21 cellular contexts compared by ENCODE assay signal in the genomic region with DNA sequence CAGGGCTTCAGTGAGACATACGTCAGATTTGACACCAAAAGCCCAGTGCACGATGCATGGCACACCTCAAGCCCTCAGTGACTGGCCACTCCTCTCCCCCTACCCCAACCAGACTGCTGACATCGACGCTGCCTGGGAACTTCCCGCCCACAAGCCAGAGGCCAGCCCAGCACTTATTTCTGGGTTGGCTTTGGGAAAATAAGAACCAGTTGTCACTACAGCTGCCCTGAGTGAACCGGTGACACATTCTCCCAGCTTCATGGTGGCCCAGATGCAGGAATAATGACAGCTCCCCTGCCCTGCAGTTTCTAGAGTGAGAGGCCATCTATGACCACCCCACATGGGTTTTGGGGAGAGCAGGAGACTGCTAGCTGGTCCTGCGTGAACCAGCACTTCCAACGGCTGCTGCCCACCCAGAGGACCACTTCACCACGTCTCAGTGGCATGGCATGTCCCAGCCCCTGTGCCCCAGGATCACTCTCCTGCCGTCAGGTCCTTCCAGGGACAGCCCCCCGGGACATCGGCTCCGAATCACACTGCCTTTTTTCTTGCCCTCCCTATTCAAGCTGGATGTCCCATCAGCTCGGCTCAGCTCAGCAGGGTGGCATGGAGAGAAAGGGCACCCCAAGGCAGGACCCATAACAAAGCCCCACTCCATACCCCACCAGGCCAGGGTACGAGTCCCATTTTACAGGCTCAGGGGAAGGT. TPM values are rescaled to one million over a fixed set of nuclear protein-coding genes. Genes with fewer than 3 reads are reported as not detected.
DNase-seq lines count a peak whose midpoint lies in the region; ATAC-seq and TF ChIP-seq lines count a peak whose summit lies in the region.
"Had no signal": no experiment of that assay in that cellular context is flagged by ENCODE, and none has a peak within 500 bp of the region (broad histone marks: within the 10 kb centered on the region; RNA-seq: fewer than 3 reads in every experiment).

No MANE protein-coding gene starts in this region.

- DNase-seq in Calu3: no peak
- no peak for DNase-seq in T-helper 17 cell
- DNase-seq in left kidney (ENCODE audit: low read depth, low spot score): peak; percentile 37
- peak; percentile 53 for DNase-seq in sciatic nerve (ENCODE audit: low spot score)
- no peak for DNase-seq in activated CD8-positive, alpha-beta T cell treated with anti-CD3 and anti-CD28 coated beads, Interleukin-2, amount 10 ng/mL, durations not matched to agents 7 days and 5 days
- DNase-seq in activated effector memory CD4-positive, alpha-beta T cell treated with anti-CD3 and anti-CD28 coated beads, Interleukin-2, amount 50 U/mL, for 16 hours: no peak
- no peak for DNase-seq in brain microvascular endothelial cell
- DNase-seq: activated CD4-positive, CD25-positive, alpha-beta regulatory T cell treated with anti-CD3 and anti-CD28 coated beads, Interleukin-2, amount 50 U/mL, for 72 hours; HFFc6; hippocampal formation; MM.1S; NCI-H1436 treated with DMSO at 0.1 percent for 48 hours; NCI-H2171; NCI-H526 treated with DMSO at 0.1 percent for 48 hours; stimulated activated CD4-positive, alpha-beta T cell treated with anti-CD3 and anti-CD28 coated beads, Interleukin-4, amount 100 ng/mL, for 24 hours; uterus had no signal

- ATAC-seq in T-helper 17 cell: no peak
- no peak for ATAC-seq in sciatic nerve
- ATAC-seq in activated CD8-positive, alpha-beta T cell treated with anti-CD3 and anti-CD28 coated beads, Interleukin-2, amount 10 ng/mL, durations not matched to agents 7 days and 5 days: no peak
- no peak for ATAC-seq in GM19463 (IDR thresholded peaks at IDR 0.05; ENCODE audit: unreplicated experiment)

- CTCF ChIA-PET in Calu3 (lab: Charles Lee): interaction anchor here (0.5 kb wide), 1 partner anchor 136 kb away, joined by 3 read pairs; no protein-coding TSS in a partner anchor
- CTCF ChIA-PET in activated CD8-positive, alpha-beta T cell treated with anti-CD3 and anti-CD28 coated beads, Interleukin-2, amount 10 ng/mL, durations not matched to agents 7 days and 5 days (lab: Charles Lee): no interaction called here

- H3K4me1 Mint-ChIP-seq in Calu3 (ENCODE audit: low read depth, unreplicated experiment) (peaks cover 29% of the 10 kb centered on the region), T-helper 17 cell (peaks cover 16% of the 10 kb centered on the region)
- no peaks in the 10 kb centered on the region for H3K4me1 Mint-ChIP-seq in activated CD8-positive, alpha-beta T cell treated with anti-CD3 and anti-CD28 coated beads, Interleukin-2, amount 10 ng/mL, durations not matched to agents 7 days and 5 days (ENCODE audit: low read depth)
- H3K4me1 Mint-ChIP-seq: CD14-positive monocyte had no signal

- H3K4me3 Mint-ChIP-seq in Calu3 (ENCODE audit: low read depth, unreplicated experiment) (no peak overlapping the region), T-helper 17 cell (no peak overlapping the region)
- no peak overlapping the region for H3K4me3 Mint-ChIP-seq in activated CD8-positive, alpha-beta T cell treated with anti-CD3 and anti-CD28 coated beads, Interleukin-2, amount 10 ng/mL, durations not matched to agents 7 days and 5 days
- H3K4me3 Mint-ChIP-seq: activated naive CD8-positive, alpha-beta T cell; activated T-helper 1 cell treated with anti-CD3 and anti-CD28 coated beads, Interleukin-12 subunit alpha, Interleukin-12 subunit beta, Interleukin-2, Interleukin-4 antibody, amounts not matched to agents 30 ng/mL and 10 ng/mL and 1 ng/mL, durations not matched to agents 14 hours and 24 hours and 36 hours; CD14-positive monocyte; HFFc6 had no signal

- POLR2A ChIA-PET in activated CD8-positive, alpha-beta T cell treated with anti-CD3 and anti-CD28 coated beads, Interleukin-2, amount 10 ng/mL, durations not matched to agents 7 days and 5 days (lab: Charles Lee): interaction anchor here (0.7 kb wide), 1 partner anchor 13 kb away, joined by 3 read pairs; no protein-coding TSS in a partner anchor

- peaks cover 87% of the 10 kb centered on the region for H3K36me3 Mint-ChIP-seq in Calu3 (ENCODE audit: insufficient read depth, unreplicated experiment)
- peaks cover 16% of the 10 kb centered on the region for H3K36me3 Mint-ChIP-seq in T-helper 17 cell (ENCODE audit: low read depth)
- H3K36me3 Mint-ChIP-seq in activated CD8-positive, alpha-beta T cell treated with anti-CD3 and anti-CD28 coated beads, Interleukin-2, amount 10 ng/mL, durations not matched to agents 7 days and 5 days (ENCODE audit: low read depth): peaks cover 39% of the 10 kb centered on the region

- H3K36me3 ChIP-seq in brain microvascular endothelial cell (replicated peaks): peaks cover 45% of the 10 kb centered on the region
- H3K36me3 ChIP-seq: uterus had no signal

- in situ Hi-C loops in brain microvascular endothelial cell (cut with HindIII; ENCODE audit: low pct_ligation_motif_present, low sequenced_read_pairs): no loop called here

- no TSS peak for BruUV-seq in Calu3 (replicated peaks; lab: Mats Ljungman, UMichigan)

- no peaks in the 10 kb centered on the region for H3K9me3 ChIP-seq in T-helper 17 cell (ENCODE audit: control insufficient read depth, low read length, poor library complexity, severe bottlenecking)
- H3K9me3 ChIP-seq: prostate gland, uterus had no signal

- H3K27me3 Mint-ChIP-seq in Calu3 (ENCODE audit: unreplicated experiment) (no peaks in the 10 kb centered on the region), T-helper 17 cell (no peaks in the 10 kb centered on the region)
- H3K27me3 Mint-ChIP-seq in activated CD8-positive, alpha-beta T cell treated with anti-CD3 and anti-CD28 coated beads, Interleukin-2, amount 10 ng/mL, durations not matched to agents 7 days and 5 days (ENCODE audit: low read depth): no peaks in the 10 kb centered on the region
- H3K27me3 Mint-ChIP-seq: activated naive CD8-positive, alpha-beta T cell had no signal

- no peak for TF ChIP-seq CTCF in Calu3 (IDR thresholded peaks at IDR 0.05; ENCODE audit: unreplicated experiment)
- TF ChIP-seq CTCF in brain microvascular endothelial cell (IDR thresholded peaks at IDR 0.05; ENCODE audit: low read depth, low read length, missing control alignments): no peak

- H3K4me3 ChIP-seq in brain microvascular endothelial cell (ENCODE audit: low read depth, low read length): no peak overlapping the region
- H3K4me3 ChIP-seq: prostate gland, uterus had no signal

- H3K27me3 ChIP-seq in brain microvascular endothelial cell (replicated peaks): no peaks in the 10 kb centered on the region
- H3K27me3 ChIP-seq: uterus had no signal

- intact Hi-C loops in Calu3 (cut with micrococcal nuclease; ENCODE audit: unreplicated experiment) (no loop called here), sciatic nerve (cut with DNase I) (no loop called here)

- H3K27ac Mint-ChIP-seq in Calu3 (ENCODE audit: unreplicated experiment) (peak overlapping the region; percentile 35), T-helper 17 cell (peak overlapping the region; percentile 85)
- no peak overlapping the region for H3K27ac Mint-ChIP-seq in activated CD8-positive, alpha-beta T cell treated with anti-CD3 and anti-CD28 coated beads, Interleukin-2, amount 10 ng/mL, durations not matched to agents 7 days and 5 days
- H3K27ac Mint-ChIP-seq: activated T-helper 1 cell treated with anti-CD3 and anti-CD28 coated beads, Interleukin-12 subunit alpha, Interleukin-12 subunit beta, Interleukin-2, Interleukin-4 antibody, amounts not matched to agents 30 ng/mL and 10 ng/mL and 1 ng/mL, durations not matched to agents 14 hours and 24 hours and 36 hours; HFFc6 had no signal

- H3K9me3 Mint-ChIP-seq in Calu3 (ENCODE audit: low read depth, unreplicated experiment): no peaks in the 10 kb centered on the region
- no peaks in the 10 kb centered on the region for H3K9me3 Mint-ChIP-seq in activated CD8-positive, alpha-beta T cell treated with anti-CD3 and anti-CD28 coated beads, Interleukin-2, amount 10 ng/mL, durations not matched to agents 7 days and 5 days (ENCODE audit: insufficient read depth)
- H3K9me3 Mint-ChIP-seq: activated T-helper 1 cell treated with anti-CD3 and anti-CD28 coated beads, Interleukin-12 subunit alpha, Interleukin-12 subunit beta, Interleukin-2, Interleukin-4 antibody, amounts not matched to agents 30 ng/mL and 10 ng/mL and 1 ng/mL, durations not matched to agents 14 hours and 24 hours and 36 hours; HFFc6 had no signal

- no peak overlapping the region for H3K27ac ChIP-seq in brain microvascular endothelial cell
- H3K27ac ChIP-seq: prostate gland, uterus had no signal

RNA-seq across cellular contexts. Expression of a gene that starts 9.4 kb away (rescaled TPM):
- total RNA-seq in Calu3 (2022): 84.9 and 99.0 TPM in 2 replicates
- 1 to 10 TPM; 7.7 to 7.9 TPM for total RNA-seq in T-helper 17 cell
- total RNA-seq in sciatic nerve: 19.2 TPM
- 10 to 100 TPM; 22.0 to 23.7 TPM for total RNA-seq in activated CD8-positive, alpha-beta T cell treated with anti-CD3 and anti-CD28 coated beads, Interleukin-2, amount 10 ng/mL, durations not matched to agents 7 days and 5 days

RNA-seq across cellular contexts. Expression of a gene that starts 9.4 kb away (rescaled TPM):
- 42.5 and 43.2 TPM in 2 replicates for total RNA-seq in Calu3 (2022)
- total RNA-seq in T-helper 17 cell: 1 to 10 TPM; 2.2 to 3.7 TPM
- 24.5 TPM for total RNA-seq in sciatic nerve
- under 1 TPM; 0.81 to 0.97 TPM for total RNA-seq in activated CD8-positive, alpha-beta T cell treated with anti-CD3 and anti-CD28 coated beads, Interleukin-2, amount 10 ng/mL, durations not matched to agents 7 days and 5 days

Comparison
In these comparisons a context has a peak if more than half of its experiments do, and no peak if none do; other contexts are left out.
1. DNase-seq: peak in left kidney (single experiment) and sciatic nerve (single experiment); none in Calu3 (single experiment), T-helper 17 cell (0 of 3), activated CD8-positive, alpha-beta T cell treated with anti-CD3 and anti-CD28 coated beads, Interleukin-2, amount 10 ng/mL, durations not matched to agents 7 days and 5 days (single experiment), activated effector memory CD4-positive, alpha-beta T cell treated with anti-CD3 and anti-CD28 coated beads, Interleukin-2, amount 50 U/mL, for 16 hours (single experiment) and brain microvascular endothelial cell (single experiment).